In the genomic region with DNA sequence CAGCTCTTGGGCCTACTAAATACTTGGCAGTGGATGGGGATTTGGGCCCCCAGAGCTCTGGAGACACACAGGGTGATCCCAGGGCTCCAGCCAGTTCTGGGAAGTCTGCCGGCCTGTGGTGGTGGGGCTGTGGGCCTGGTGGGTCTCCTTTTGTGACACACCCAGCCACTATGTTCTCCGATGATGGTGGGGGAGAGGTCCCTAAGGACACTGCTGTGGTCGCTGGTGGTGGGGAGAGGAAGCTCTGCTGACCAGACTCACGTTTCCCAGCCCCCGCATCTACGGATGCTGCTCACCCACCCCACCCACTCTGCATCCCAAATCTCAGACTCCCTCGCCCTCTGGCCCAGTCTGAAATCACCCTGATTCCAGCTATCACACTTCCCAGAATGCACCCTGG, we compare ENCODE assay signal across 17 cellular contexts. TPM values are rescaled to one million over a fixed set of nuclear protein-coding genes. Genes with fewer than 3 reads are reported as not detected.
DNase-seq lines count a peak whose midpoint lies in the region; ATAC-seq, FAIRE-seq and TF ChIP-seq lines count a peak whose summit lies in the region.
"Had no signal": no experiment of that assay in that cellular context is flagged by ENCODE, and none has a peak within 500 bp of the region (broad histone marks: within the 10 kb centered on the region; RNA-seq: fewer than 3 reads in every experiment).

No MANE protein-coding gene starts in this region.

- no peak overlapping the region for H3K4me3 Mint-ChIP-seq in CD8-positive, alpha-beta memory T cell
- H3K4me3 Mint-ChIP-seq: CD4-positive, CD25-positive, alpha-beta regulatory T cell had no signal

- no peak for FAIRE-seq in keratinocyte (lab: Jason Lieb, UNC)
- FAIRE-seq: H54 had no signal

- H3K4me2 ChIP-seq in keratinocyte (ENCODE audit: control insufficient read depth, extremely low read depth, insufficient read depth, low read depth, low read length): peak overlapping the region; percentile 10

- no peaks in the 10 kb centered on the region for H3K9me3 Mint-ChIP-seq in CD8-positive, alpha-beta memory T cell
- H3K9me3 Mint-ChIP-seq: CD4-positive, CD25-positive, alpha-beta regulatory T cell had no signal

- H3K4me3 ChIP-seq in keratinocyte (ENCODE audit: control insufficient read depth in 2 of 3, extremely low read depth in 1 of 3, insufficient read depth in 2 of 3, low read depth in 1 of 3, low read length in 3 of 3): no peak overlapping the region
- H3K4me3 ChIP-seq in left lung: no peak overlapping the region
- H3K4me3 ChIP-seq in CD8-positive, alpha-beta memory T cell (ENCODE audit: low read length): no peak overlapping the region

- H2AFZ ChIP-seq in keratinocyte (ENCODE audit: control insufficient read depth, low read length): peak overlapping the region; percentile 24

- H3K4me1 ChIP-seq in keratinocyte (ENCODE audit: control insufficient read depth, extremely low read depth, insufficient read depth, low read length): peaks cover 46% of the 10 kb centered on the region
- no peaks in the 10 kb centered on the region for H3K4me1 ChIP-seq in left lung
- H3K4me1 ChIP-seq in CD8-positive, alpha-beta memory T cell (ENCODE audit: insufficient read depth, low read length): no peaks in the 10 kb centered on the region

- H3K79me2 ChIP-seq in keratinocyte (ENCODE audit: control insufficient read depth, insufficient read depth, low read length): no peaks in the 10 kb centered on the region

- intact Hi-C loops in left lung (cut with DNase I): no loop called here

- H3K27ac ChIP-seq in C4-2B (peak overlapping the region; percentile 49), RWPE1 (peak overlapping the region; percentile 52; the same call in 1 of the 2 replicates), keratinocyte (ENCODE audit: control insufficient read depth, insufficient read depth, low read length) (no peak overlapping the region), left lung (no peak overlapping the region)
- no peak overlapping the region for H3K27ac ChIP-seq in CD8-positive, alpha-beta memory T cell (ENCODE audit: low read depth, low read length)

- no peak for ATAC-seq in left lung

- H3K27ac Mint-ChIP-seq in CD8-positive, alpha-beta memory T cell: peak overlapping the region in 1 of 8 donors; percentile 63
- H3K27ac Mint-ChIP-seq: CD4-positive, CD25-positive, alpha-beta regulatory T cell had no signal

- dilution Hi-C loops in keratinocyte (cut with MboI; ENCODE audit: extremely low pct_ligation_motif_present, low sequenced_read_pairs): no loop called here

- H3K27me3 Mint-ChIP-seq in CD8-positive, alpha-beta memory T cell: peaks cover 12 to 35% of the 10 kb centered on the region in 2 donors

- TF ChIP-seq CTCF in C4-2B (conservative IDR thresholded peaks at IDR 0.05) (no peak), RWPE1 (conservative IDR thresholded peaks at IDR 0.05; ENCODE audit: low read depth) (no peak), keratinocyte (optimal IDR thresholded peaks at IDR 0.05 in 1 of 3, IDR thresholded peaks at IDR 0.05 in 1 of 3, conservative IDR thresholded peaks at IDR 0.05 in 1 of 3; ENCODE audit: extremely low read depth in 1 of 3, insufficient read depth in 2 of 3, low read length in 3 of 3) (no peak), left lung (IDR thresholded peaks at IDR 0.05) (no peak)

- H3K9me1 ChIP-seq in keratinocyte (ENCODE audit: control insufficient read depth, extremely low read depth, insufficient read depth, low read length): no peaks in the 10 kb centered on the region

- H4K20me1 ChIP-seq in keratinocyte (ENCODE audit: control insufficient read depth, extremely low read depth, insufficient read depth, low read length): no peaks in the 10 kb centered on the region

- CTCF ChIA-PET in RWPE1 (lab: Yijun Ruan, JAX): interaction anchor here (0.7 to 4.4 kb wide), 4 partner anchors 8 to 80 kb away, joined by 3 to 24 read pairs (median 8); no protein-coding TSS in a partner anchor
- CTCF ChIA-PET in CD8-positive, alpha-beta memory T cell (lab: Charles Lee): interaction anchor here (1.5 kb wide), 2 partner anchors 9 to 44 kb away, joined by 3 to 4 read pairs; no protein-coding TSS in a partner anchor

- H3K9me3 ChIP-seq in keratinocyte (ENCODE audit: control insufficient read depth, low read depth, low read length) (no peaks in the 10 kb centered on the region), left lung (no peaks in the 10 kb centered on the region)
- H3K9me3 ChIP-seq in CD8-positive, alpha-beta memory T cell (ENCODE audit: low read length): no peaks in the 10 kb centered on the region
- H3K9me3 ChIP-seq: BE2C had no signal

- POLR2A ChIA-PET in RWPE1 (lab: Yijun Ruan, JAX; ENCODE audit: low non-redundant PET): no interaction called here
- POLR2A ChIA-PET in CD8-positive, alpha-beta memory T cell (lab: Charles Lee): no interaction called here

- H3K27me3 ChIP-seq in keratinocyte (ENCODE audit: control insufficient read depth, extremely low read depth, insufficient read depth, low read length) (no peaks in the 10 kb centered on the region), left lung (no peaks in the 10 kb centered on the region)
- no peaks in the 10 kb centered on the region for H3K27me3 ChIP-seq in CD8-positive, alpha-beta memory T cell (ENCODE audit: insufficient read depth, low read length, poor library complexity, severe bottlenecking)
- H3K27me3 ChIP-seq: BE2C had no signal

- H3K4me1 Mint-ChIP-seq in CD8-positive, alpha-beta memory T cell: no peaks in the 10 kb centered on the region
- H3K4me1 Mint-ChIP-seq: CD4-positive, CD25-positive, alpha-beta regulatory T cell had no signal

- H3K36me3 Mint-ChIP-seq in CD8-positive, alpha-beta memory T cell: no peaks in the 10 kb centered on the region
- H3K36me3 Mint-ChIP-seq: CD4-positive, CD25-positive, alpha-beta regulatory T cell had no signal

- no peak overlapping the region for H3K9ac ChIP-seq in keratinocyte (ENCODE audit: control insufficient read depth, extremely low read depth, insufficient read depth, low read length)

- DNase-seq in AG20443 (ENCODE audit: low spot score) (peak; percentile 6), RWPE1 (ENCODE audit: low spot score) (no peak), keratinocyte (ENCODE audit: low read depth, low spot score) (no peak), left lung (no peak), SIG-M5 treated with dmso at 0.1 percent for 504 hours (lab: John Stamatoyannopoulos, UW; ENCODE audit: unreplicated experiment) (no peak), NCI-H2196 treated with DMSO at 0.1 percent for 48 hours (lab: John Stamatoyannopoulos, UW; ENCODE audit: unreplicated experiment) (no peak)
- no peak for DNase-seq in CD8-positive, alpha-beta memory T cell
- DNase-seq: ACHN; BE2C; Calu3; CD4-positive, CD25-positive, alpha-beta regulatory T cell; DMS 273 treated with DMSO at 0.1 percent for 48 hours had no signal

- H3K36me3 ChIP-seq in keratinocyte (ENCODE audit: control insufficient read depth in 2 of 2, extremely low read depth in 1 of 2, insufficient read depth in 2 of 2, low read length in 2 of 2) (no peaks in the 10 kb centered on the region), left lung (no peaks in the 10 kb centered on the region)
- H3K36me3 ChIP-seq in CD8-positive, alpha-beta memory T cell (ENCODE audit: insufficient read depth, low read length): no peaks in the 10 kb centered on the region
- H3K36me3 ChIP-seq: BE2C had no signal

RNA-seq across cellular contexts. Expression of a gene that starts 0.4 kb away (rescaled TPM):
- polyA plus RNA-seq in keratinocyte: 0.45 to 1.5 TPM (median 0.69 TPM) in 3 replicates
- 11.3 TPM for polyA plus RNA-seq in keratinocyte (2011; ENCODE audit: low read depth)
- polyA plus RNA-seq in keratinocyte (2011; cell fraction: cytosol; rRNA removed): 0.23 and 0.32 TPM in 2 replicates
- polyA plus RNA-seq in keratinocyte (2011; cell fraction: nucleus; rRNA removed): 2.0 and 2.3 TPM in 2 replicates
- polyA plus RNA-seq in keratinocyte (2012; ENCODE audit: low replicate concordance): 0.37 and 24.3 TPM in 2 replicates
- 0.42 to 1.5 TPM (median 0.49 TPM) in 3 replicates for polyA minus RNA-seq in keratinocyte
- polyA minus RNA-seq in keratinocyte (2011; cell fraction: cytosol; rRNA and poly(A)+ RNA removed): 0.58 TPM
- polyA minus RNA-seq in keratinocyte (2011; cell fraction: nucleus; rRNA and poly(A)+ RNA removed): 1.7 and 1.8 TPM in 2 replicates
- total RNA-seq in left lung: under 1 TPM; 0.08 to 0.15 TPM
- not detected for total RNA-seq in CD8-positive, alpha-beta memory T cell
- not detected for polyA plus RNA-seq in CD8-positive, alpha-beta memory T cell
- total RNA-seq: A172; Calu3; CD4-positive, CD25-positive, alpha-beta regulatory T cell; Daoy; HT1080 had no signal
- polyA plus RNA-seq: CD4-positive, CD25-positive, alpha-beta regulatory T cell had no signal

Comparison
In these comparisons a context has a peak if more than half of its experiments do, and no peak if none do; other contexts are left out.
1. H3K27ac ChIP-seq: peak in C4-2B (single experiment) and RWPE1 (single experiment); none in keratinocyte (single experiment), left lung (0 of 2) and CD8-positive, alpha-beta memory T cell (single experiment).